Comparison of ENCODE assay signal across 11 cellular contexts in the genomic region with DNA sequence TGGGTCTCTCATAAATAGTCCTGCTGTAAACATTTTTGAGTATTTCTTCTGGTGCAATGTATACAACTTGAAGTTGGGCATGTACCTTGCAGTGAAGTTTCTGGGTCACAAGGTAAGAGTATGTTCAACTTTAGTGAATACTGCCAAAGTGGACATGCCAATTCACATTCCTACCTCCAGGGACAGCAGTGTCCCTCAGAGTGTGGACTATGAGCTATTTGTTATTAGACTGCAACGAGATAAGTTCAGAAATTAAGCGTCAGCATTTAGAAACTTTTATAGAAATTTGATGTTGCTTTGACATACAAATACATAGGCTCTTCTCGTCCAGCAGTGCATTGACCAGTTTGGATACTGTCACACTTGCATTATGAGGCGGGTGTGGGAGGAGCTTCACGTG. TPM values are rescaled to one million over a fixed set of nuclear protein-coding genes. Genes with fewer than 3 reads are reported as not detected.
A peak's percentile ranks its signal among the peaks of the same experiment; 100 is the strongest.
DNase-seq lines count a peak whose midpoint lies in the region; ATAC-seq and TF ChIP-seq lines count a peak whose summit lies in the region.
"Had no signal": no experiment of that assay in that cellular context is flagged by ENCODE, and none has a peak within 500 bp of the region (broad histone marks: within the 10 kb centered on the region; RNA-seq: fewer than 3 reads in every experiment).

No MANE protein-coding gene starts in this region.

- BruUV-seq in Panc1 (replicated peaks; lab: Mats Ljungman, UMichigan) = no TSS peak

- peaks cover 24% of the 10 kb centered on the region for H3K27me3 ChIP-seq in Panc1 (ENCODE audit: control insufficient read depth, insufficient read depth, low read length)

- TF ChIP-seq CTCF in GM12864 (IDR thresholded peaks at IDR 0.05; ENCODE audit: low read depth, low read length, missing control alignments) = peak; percentile 16
- peak; percentile 59 for TF ChIP-seq CTCF in Panc1 (IDR thresholded peaks at IDR 0.05)
- TF ChIP-seq CTCF in fibroblast of mammary gland (conservative IDR thresholded peaks at IDR 0.05; ENCODE audit: control insufficient read depth, insufficient read depth, low read depth, low read length) = peak; percentile 60
- TF ChIP-seq CTCF in retinal pigment epithelial cell (conservative IDR thresholded peaks at IDR 0.05; ENCODE audit: low read depth, low read length) = peak; percentile 59

- H3K27ac ChIP-seq in Panc1 (ENCODE audit: low read length) = no peak overlapping the region

- H3K4me3 ChIP-seq in GM12864 (ENCODE audit: low read depth, low read length) (no peak overlapping the region), Panc1 (ENCODE audit: low read depth in 2 of 2, low read length in 2 of 2) (no peak overlapping the region), fibroblast of mammary gland (ENCODE audit: control insufficient read depth, low read depth, low read length) (no peak overlapping the region), retinal pigment epithelial cell (ENCODE audit: low read length) (no peak overlapping the region)

- CTCF ChIA-PET in Panc1 (lab: Charles Lee) = no interaction called here

- in situ Hi-C loops in Panc1 (cut with HindIII; ENCODE audit: low pct_unique_long_range_greater_than_20kb, low sequenced_read_pairs) = no loop called here

- no peaks in the 10 kb centered on the region for H3K36me3 ChIP-seq in Panc1 (ENCODE audit: control insufficient read depth, insufficient read depth, low read length)

- POLR2A ChIA-PET in Panc1 (lab: Charles Lee) = no interaction called here

- H3K4me1 ChIP-seq in Panc1 (ENCODE audit: control insufficient read depth, insufficient read depth, low read length) = no peaks in the 10 kb centered on the region

- intact Hi-C loops in Panc1 (cut with micrococcal nuclease; ENCODE audit: unreplicated experiment) = no loop called here

- 0 out of 2 replicates have a peak, but pooled peaks have one; percentile 53 for ATAC-seq in Panc1
- ATAC-seq in GM18498 (IDR thresholded peaks at IDR 0.05; ENCODE audit: unreplicated experiment) = no peak
- no peak for ATAC-seq in HG02610 (IDR thresholded peaks at IDR 0.05; ENCODE audit: unreplicated experiment)
- no peak for ATAC-seq in HG02588 (IDR thresholded peaks at IDR 0.05; ENCODE audit: unreplicated experiment)

- no peaks in the 10 kb centered on the region for H3K9me3 ChIP-seq in Panc1 (ENCODE audit: control insufficient read depth, insufficient read depth, low read depth, low read length)

- DNase-seq in GM12864 (ENCODE audit: low read depth) (no peak), Panc1 (ENCODE audit: low read depth, low spot score) (no peak), fibroblast of mammary gland (ENCODE audit: low read depth) (peak; percentile 33), retinal pigment epithelial cell (ENCODE audit: low read depth) (no peak), HPDE6-E6E7 (ENCODE audit: extremely low spot score) (no peak)
- DNase-seq: activated naive CD4-positive, alpha-beta T cell treated with anti-CD3 and anti-CD28 coated beads for 36 hours; NCI-H1048; stimulated activated CD4-positive, alpha-beta T cell treated with anti-CD3 and anti-CD28 coated beads, Interleukin-4, amount 100 ng/mL, for 4 hours had no signal

RNA-seq across cellular contexts. Expression of gene ACKR3, which starts 7.2 kb away (rescaled TPM):
- not detected for total RNA-seq in Panc1 (2021; ENCODE audit: unreplicated experiment)
- not detected for polyA plus RNA-seq in Panc1 (2012; ENCODE audit: insufficient read length)
